In the genomic region with DNA sequence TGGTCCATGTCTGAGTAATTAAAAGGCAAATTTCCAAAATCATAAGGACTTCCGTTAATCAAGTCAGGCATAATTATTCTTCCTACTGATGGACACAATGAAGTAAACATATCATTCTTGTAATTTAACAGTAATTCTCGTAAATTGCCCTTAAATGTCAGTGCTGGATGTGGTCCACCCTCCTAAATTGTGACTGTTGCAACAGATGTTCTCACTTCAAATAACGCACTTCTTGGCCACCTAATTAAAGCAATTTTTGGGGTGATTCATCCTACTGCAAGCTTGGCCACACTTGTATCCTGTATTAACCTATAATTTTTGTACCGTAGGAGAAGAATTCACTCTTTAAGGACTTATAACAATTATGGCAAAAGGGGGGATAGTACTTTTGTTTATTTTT, we compare ENCODE assay signal across 1 cellular context.
TF ChIP-seq lines count a peak whose summit lies in the region.

No MANE protein-coding gene starts in this region.

TF ChIP-seq in endothelial cell of umbilical vein, 7 proteins besides CTCF, POLR2A, EP300 and RAD21:
- TF ChIP-seq, protein P1, sequence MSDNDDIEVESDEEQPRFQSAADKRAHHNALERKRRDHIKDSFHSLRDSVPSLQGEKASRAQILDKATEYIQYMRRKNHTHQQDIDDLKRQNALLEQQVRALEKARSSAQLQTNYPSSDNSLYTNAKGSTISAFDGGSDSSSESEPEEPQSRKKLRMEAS (IDR thresholded peaks at IDR 0.05; ENCODE audit: insufficient read depth, insufficient read length): no peak
- TF ChIP-seq POLR2AphosphoS5 (IDR thresholded peaks at IDR 0.05; ENCODE audit: insufficient read depth, low read depth, low read length) (no peak), EZH2 (IDR thresholded peaks at IDR 0.05; ENCODE audit: borderline replicate concordance, low read depth, low read length, severe bottlenecking) (no peak), MYC (IDR thresholded peaks at IDR 0.05; ENCODE audit: low read depth, low read length) (no peak), GATA2 (IDR thresholded peaks at IDR 0.05; ENCODE audit: insufficient read depth, insufficient read length, low read depth, low read length) (no peak)
TF ChIP-seq in endothelial cell of umbilical vein: peak in this region for 0.
